In genomic region chr21:44722701-44723100, GRCh38 we compare ENCODE assay signal across 1 cellular context.
TF ChIP-seq lines count a peak whose summit lies in the region.

No MANE protein-coding gene starts in this region.

TF ChIP-seq in GM23338, 12 proteins besides CTCF, POLR2A, EP300 and RAD21:
- TF ChIP-seq, protein P1, sequence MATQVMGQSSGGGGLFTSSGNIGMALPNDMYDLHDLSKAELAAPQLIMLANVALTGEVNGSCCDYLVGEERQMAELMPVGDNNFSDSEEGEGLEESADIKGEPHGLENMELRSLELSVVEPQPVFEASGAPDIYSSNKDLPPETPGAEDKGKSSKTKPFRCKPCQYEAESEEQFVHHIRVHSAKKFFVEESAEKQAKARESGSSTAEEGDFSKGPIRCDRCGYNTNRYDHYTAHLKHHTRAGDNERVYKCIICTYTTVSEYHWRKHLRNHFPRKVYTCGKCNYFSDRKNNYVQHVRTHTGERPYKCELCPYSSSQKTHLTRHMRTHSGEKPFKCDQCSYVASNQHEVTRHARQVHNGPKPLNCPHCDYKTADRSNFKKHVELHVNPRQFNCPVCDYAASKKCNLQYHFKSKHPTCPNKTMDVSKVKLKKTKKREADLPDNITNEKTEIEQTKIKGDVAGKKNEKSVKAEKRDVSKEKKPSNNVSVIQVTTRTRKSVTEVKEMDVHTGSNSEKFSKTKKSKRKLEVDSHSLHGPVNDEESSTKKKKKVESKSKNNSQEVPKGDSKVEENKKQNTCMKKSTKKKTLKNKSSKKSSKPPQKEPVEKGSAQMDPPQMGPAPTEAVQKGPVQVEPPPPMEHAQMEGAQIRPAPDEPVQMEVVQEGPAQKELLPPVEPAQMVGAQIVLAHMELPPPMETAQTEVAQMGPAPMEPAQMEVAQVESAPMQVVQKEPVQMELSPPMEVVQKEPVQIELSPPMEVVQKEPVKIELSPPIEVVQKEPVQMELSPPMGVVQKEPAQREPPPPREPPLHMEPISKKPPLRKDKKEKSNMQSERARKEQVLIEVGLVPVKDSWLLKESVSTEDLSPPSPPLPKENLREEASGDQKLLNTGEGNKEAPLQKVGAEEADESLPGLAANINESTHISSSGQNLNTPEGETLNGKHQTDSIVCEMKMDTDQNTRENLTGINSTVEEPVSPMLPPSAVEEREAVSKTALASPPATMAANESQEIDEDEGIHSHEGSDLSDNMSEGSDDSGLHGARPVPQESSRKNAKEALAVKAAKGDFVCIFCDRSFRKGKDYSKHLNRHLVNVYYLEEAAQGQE (IDR thresholded peaks at IDR 0.05; ENCODE audit: unreplicated experiment): no peak
- TF ChIP-seq EZH2 (IDR thresholded peaks at IDR 0.05; ENCODE audit: low read depth, unreplicated experiment) (no peak), ZNF114 (CRISPR knock-in tag; IDR thresholded peaks at IDR 0.05) (no peak), POLR2AphosphoS5 (IDR thresholded peaks at IDR 0.05; ENCODE audit: low read depth) (no peak), ZNF462 (CRISPR knock-in tag; IDR thresholded peaks at IDR 0.05) (no peak), STAT1 (IDR thresholded peaks at IDR 0.05; ENCODE audit: unreplicated experiment) (no peak), CREB1 (CRISPR knock-in tag; IDR thresholded peaks at IDR 0.05; ENCODE audit: low read depth) (no peak), ZNF331 (CRISPR knock-in tag; IDR thresholded peaks at IDR 0.05; ENCODE audit: low read depth) (no peak), NANOG (IDR thresholded peaks at IDR 0.05; ENCODE audit: borderline replicate concordance) (no peak), JUNB (IDR thresholded peaks at IDR 0.05; ENCODE audit: unreplicated experiment) (no peak), EZH2phosphoT487 (IDR thresholded peaks at IDR 0.05; ENCODE audit: unreplicated experiment) (no peak)
- TF ChIP-seq, protein P2, sequence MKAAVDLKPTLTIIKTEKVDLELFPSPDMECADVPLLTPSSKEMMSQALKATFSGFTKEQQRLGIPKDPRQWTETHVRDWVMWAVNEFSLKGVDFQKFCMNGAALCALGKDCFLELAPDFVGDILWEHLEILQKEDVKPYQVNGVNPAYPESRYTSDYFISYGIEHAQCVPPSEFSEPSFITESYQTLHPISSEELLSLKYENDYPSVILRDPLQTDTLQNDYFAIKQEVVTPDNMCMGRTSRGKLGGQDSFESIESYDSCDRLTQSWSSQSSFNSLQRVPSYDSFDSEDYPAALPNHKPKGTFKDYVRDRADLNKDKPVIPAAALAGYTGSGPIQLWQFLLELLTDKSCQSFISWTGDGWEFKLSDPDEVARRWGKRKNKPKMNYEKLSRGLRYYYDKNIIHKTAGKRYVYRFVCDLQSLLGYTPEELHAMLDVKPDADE (IDR thresholded peaks at IDR 0.05): no peak
TF ChIP-seq in GM23338: peak in this region for 0.
